13 cellular contexts compared by ENCODE assay signal in the genomic region with DNA sequence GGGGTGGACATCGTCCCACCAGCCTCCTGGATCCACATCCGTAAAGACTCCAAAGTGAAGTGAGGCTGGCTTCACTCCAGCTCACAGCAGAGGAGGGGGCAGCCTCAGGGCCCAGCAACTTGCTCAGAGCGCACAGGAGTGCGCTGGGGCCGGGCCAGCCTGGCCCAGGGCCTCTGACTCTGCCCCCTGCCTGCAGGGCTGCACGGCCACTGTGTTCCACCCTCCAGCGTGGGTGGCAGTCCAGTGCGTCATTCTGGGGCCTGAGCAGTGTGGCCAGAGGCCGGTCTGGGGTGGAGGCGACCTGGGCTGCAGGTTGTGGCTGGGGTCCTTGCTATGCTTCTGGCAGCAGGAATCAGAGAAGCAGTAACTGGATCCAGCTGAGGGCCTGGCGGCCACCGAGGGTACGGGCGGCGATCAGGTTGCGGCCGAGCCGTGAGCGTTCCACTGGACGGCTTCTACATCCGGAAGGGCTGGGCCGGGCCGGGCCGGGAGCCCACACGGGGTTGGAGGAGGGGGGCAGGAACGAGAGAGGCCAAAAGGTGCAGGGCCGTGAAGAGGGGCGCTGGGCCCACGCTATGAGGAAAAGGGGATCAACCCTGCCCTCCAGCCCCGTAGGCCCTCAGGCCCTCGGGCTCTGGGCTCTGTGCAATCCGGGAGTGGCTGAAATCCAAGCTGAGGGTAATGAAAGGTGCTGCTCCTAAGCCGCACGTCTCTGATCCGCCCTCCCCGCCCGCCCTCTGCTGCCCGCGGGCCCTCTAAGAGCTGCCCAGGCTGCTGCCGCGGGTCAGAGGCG. TPM values are rescaled to one million over a fixed set of nuclear protein-coding genes. Genes with fewer than 3 reads are reported as not detected.
DNase-seq lines count a peak whose midpoint lies in the region; ATAC-seq and TF ChIP-seq lines count a peak whose summit lies in the region.
"Had no signal": no experiment of that assay in that cellular context is flagged by ENCODE, and none has a peak within 500 bp of the region (broad histone marks: within the 10 kb centered on the region; RNA-seq: fewer than 3 reads in every experiment).

A gene with protein sequence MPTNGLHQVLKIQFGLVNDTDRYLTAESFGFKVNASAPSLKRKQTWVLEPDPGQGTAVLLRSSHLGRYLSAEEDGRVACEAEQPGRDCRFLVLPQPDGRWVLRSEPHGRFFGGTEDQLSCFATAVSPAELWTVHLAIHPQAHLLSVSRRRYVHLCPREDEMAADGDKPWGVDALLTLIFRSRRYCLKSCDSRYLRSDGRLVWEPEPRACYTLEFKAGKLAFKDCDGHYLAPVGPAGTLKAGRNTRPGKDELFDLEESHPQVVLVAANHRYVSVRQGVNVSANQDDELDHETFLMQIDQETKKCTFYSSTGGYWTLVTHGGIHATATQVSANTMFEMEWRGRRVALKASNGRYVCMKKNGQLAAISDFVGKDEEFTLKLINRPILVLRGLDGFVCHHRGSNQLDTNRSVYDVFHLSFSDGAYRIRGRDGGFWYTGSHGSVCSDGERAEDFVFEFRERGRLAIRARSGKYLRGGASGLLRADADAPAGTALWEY (plus strand): TSS at position 787 of the 793 bp plus-strand sequence. CDS start 155 bp downstream, outside the sequence.

- no peaks in the 10 kb centered on the region for H3K9me3 ChIP-seq in RWPE2 (ENCODE audit: severe bottlenecking)
- no peaks in the 10 kb centered on the region for H3K9me3 ChIP-seq in right cardiac atrium (ENCODE audit: control insufficient read depth, low read length)
- H3K9me3 ChIP-seq in stomach = no peaks in the 10 kb centered on the region
- H3K9me3 ChIP-seq: body of pancreas had no signal

- ATAC-seq in RWPE2 (ENCODE audit: low read depth) (peak; percentile 44), right cardiac atrium (peak in 1 of 2 donors; percentile 42), GM21360 (IDR thresholded peaks at IDR 0.05; ENCODE audit: unreplicated experiment) (no peak)
- ATAC-seq in stimulated activated naive B cell treated with anti-CD40 and anti-IgM and Interleukin-4, amounts not matched to agents 10 μg/mL and 1 μg/mL and 100 μg/mL, for 72 hours (replicated peaks) = no peak

- H3K27me3 ChIP-seq in RWPE2 (ENCODE audit: insufficient read depth, poor library complexity, severe bottlenecking) (peaks cover 4% of the 10 kb centered on the region), right cardiac atrium (ENCODE audit: control insufficient read depth, insufficient read depth) (no peaks in the 10 kb centered on the region), stomach (peaks cover 16 to 70% (median 39%) of the 10 kb centered on the region in 3 donors)
- H3K27me3 ChIP-seq: body of pancreas had no signal

- H3K36me3 Mint-ChIP-seq in stimulated activated naive B cell treated with anti-CD40 and anti-IgM and Interleukin-4, amounts not matched to agents 10 μg/mL and 1 μg/mL and 100 μg/mL, for 72 hours = peaks cover 0 to 2% of the 10 kb centered on the region in 2 donors

- no peak within 1 kb of the TSS for H3K27ac Mint-ChIP-seq in stimulated activated naive B cell treated with anti-CD40 and anti-IgM and Interleukin-4, amounts not matched to agents 10 μg/mL and 1 μg/mL and 100 μg/mL, for 72 hours

- H3K4me3 Mint-ChIP-seq in stimulated activated naive B cell treated with anti-CD40 and anti-IgM and Interleukin-4, amounts not matched to agents 10 μg/mL and 1 μg/mL and 100 μg/mL, for 72 hours = no peak within 1 kb of the TSS

- WGBS in right cardiac atrium = 40% methylated on average over 42 of the region's 42 CpGs
- 16 to 35% (median 23%) methylated on average over 31 to 42 of the region's 42 CpGs for WGBS in stomach, 5 donors

- intact Hi-C loops in right cardiac atrium (cut with DNase I) = no loop called here
- intact Hi-C loops in stomach (cut with DNase I; ENCODE audit: low total_unique reads) = no loop called here

- H3K27ac ChIP-seq in RWPE2 (ENCODE audit: poor library complexity, severe bottlenecking) (no peak within 1 kb of the TSS), right cardiac atrium (ENCODE audit: low read length) (no peak within 1 kb of the TSS), stomach (peak within 1 kb of the TSS in 1 of 5 donors; percentile 30)
- H3K27ac ChIP-seq: body of pancreas had no signal

- no peak within 1 kb of the TSS for H3K4me3 ChIP-seq in RWPE2 (ENCODE audit: severe bottlenecking)
- H3K4me3 ChIP-seq in right cardiac atrium (ENCODE audit: low read length) = no peak within 1 kb of the TSS
- H3K4me3 ChIP-seq in stomach = peak within 1 kb of the TSS in 1 of 4 donors; percentile 21
- H3K4me3 ChIP-seq: body of pancreas had no signal

- H3K27me3 Mint-ChIP-seq in stimulated activated naive B cell treated with anti-CD40 and anti-IgM and Interleukin-4, amounts not matched to agents 10 μg/mL and 1 μg/mL and 100 μg/mL, for 72 hours = peaks cover 6% of the 10 kb centered on the region in 2 donors

- H3K36me3 ChIP-seq in RWPE2 (ENCODE audit: low read depth) = no peaks in the 10 kb centered on the region
- H3K36me3 ChIP-seq in stomach = no peaks in the 10 kb centered on the region

- H3K9me3 Mint-ChIP-seq in stimulated activated naive B cell treated with anti-CD40 and anti-IgM and Interleukin-4, amounts not matched to agents 10 μg/mL and 1 μg/mL and 100 μg/mL, for 72 hours = no peaks in the 10 kb centered on the region

- peaks cover 3 to 11% of the 10 kb centered on the region in 2 donors for H3K4me1 Mint-ChIP-seq in stimulated activated naive B cell treated with anti-CD40 and anti-IgM and Interleukin-4, amounts not matched to agents 10 μg/mL and 1 μg/mL and 100 μg/mL, for 72 hours

- TF ChIP-seq CTCF in RWPE2 (IDR thresholded peaks at IDR 0.05; ENCODE audit: poor library complexity, severe bottlenecking) (no peak), stomach (IDR thresholded peaks at IDR 0.05) (peak in 3 of 7 experiments; percentile 7 to 36 (median 20))

- DNase-seq in NCI-H748 (lab: John Stamatoyannopoulos, UW; ENCODE audit: unreplicated experiment) (peak; percentile 30), NCI-H748 treated with DMSO at 0.1 percent for 48 hours (lab: John Stamatoyannopoulos, UW) (no peak), RWPE2 (ENCODE audit: low spot score) (no peak), right cardiac atrium (peak in 2 of 3 donors; percentile 53 to 66), stomach (peak; percentile 42), T-helper 2 cell (no peak)
- no peak for DNase-seq in stimulated activated naive B cell treated with anti-CD40 and anti-IgM and Interleukin-4, amounts not matched to agents 10 μg/mL and 1 μg/mL and 100 μg/mL, for 72 hours
- DNase-seq: activated T-cell treated with anti-CD3 and anti-CD28 coated beads, Interleukin-2, amount 50 U/mL, for 1 hour; AML-193; erythroblast; stimulated activated CD4-positive, alpha-beta T cell treated with anti-CD3 and anti-CD28 coated beads, Interleukin-4, amount 100 ng/mL, for 24 hours had no signal

- no peak for TF ChIP-seq POLR2A in stomach (IDR thresholded peaks at IDR 0.05)

- TF ChIP-seq EP300 in stomach (IDR thresholded peaks at IDR 0.05) = no peak

- H3K4me1 ChIP-seq in RWPE2 (ENCODE audit: insufficient read depth, poor library complexity, severe bottlenecking) (no peaks in the 10 kb centered on the region), right cardiac atrium (ENCODE audit: control insufficient read depth, insufficient read depth, low read length) (no peaks in the 10 kb centered on the region), stomach (peaks cover 6 to 28% (median 25%) of the 10 kb centered on the region in 4 donors)

RNA-seq across cellular contexts. Expression of the gene that starts here (rescaled TPM):
- total RNA-seq in right cardiac atrium (under 1 TPM; 0.45 to 0.63 (median 0.53) TPM), stomach (10 to 100 TPM in 1 of 5 donors, 1 to 10 TPM in 3, not detected in 1; 2.8 to 21.7 (median 6.2) TPM)
- polyA plus RNA-seq in right cardiac atrium (0.48 TPM), stomach (1 to 10 TPM in 2 of 3 donors, under 1 TPM in 1; 0.90 to 2.7 (median 2.1) TPM)

Comparison
In these comparisons a context has a peak if more than half of its experiments do, and no peak if none do; other contexts are left out.
1. DNase-seq: peak in NCI-H748 (single experiment) and stomach (single experiment); none in NCI-H748 treated with DMSO at 0.1 percent for 48 hours (single experiment), RWPE2 (single experiment), T-helper 2 cell (0 of 5) and stimulated activated naive B cell treated with anti-CD40 and anti-IgM and Interleukin-4, amounts not matched to agents 10 μg/mL and 1 μg/mL and 100 μg/mL, for 72 hours (single experiment).
2. Peak in DNase-seq in right cardiac atrium; RNA of the gene not detected or under 1 TPM.